ENCODE assay signal across 9 cellular contexts in genomic region chr3:156751461-156752025, GRCh38.
DNase-seq lines count a peak whose midpoint lies in the region; ATAC-seq and TF ChIP-seq lines count a peak whose summit lies in the region.
"Had no signal": no experiment of that assay in that cellular context is flagged by ENCODE, and none has a peak within 500 bp of the region (broad histone marks: within the 10 kb centered on the region; RNA-seq: fewer than 3 reads in every experiment).

No MANE protein-coding gene starts in this region.

- H3K4me1 ChIP-seq in GM23338 (ENCODE audit: insufficient read depth) (peaks cover 25% of the 10 kb centered on the region), heart right ventricle (peaks cover 0 to 15% (median 4%) of the 10 kb centered on the region in 9 donors)
- H3K4me1 ChIP-seq: pancreas had no signal

- peaks cover 2% of the 10 kb centered on the region; the same call in 1 of the 3 replicates for H3K36me3 Mint-ChIP-seq in GM23338 (ENCODE audit: low read depth)

- peak overlapping the region; percentile 95 for H3K27ac Mint-ChIP-seq in GM23338

- H2AFZ ChIP-seq in GM23338 = peak overlapping the region; percentile 35; the same call in 1 of the 2 replicates

- 0 out of 2 replicates have a peak, but pooled peaks cover 5% of the 10 kb centered on the region for H3K9me2 ChIP-seq in GM23338 (ENCODE audit: insufficient read depth)

- H3K27me3 ChIP-seq in GM23338 (ENCODE audit: insufficient read depth) (no peaks in the 10 kb centered on the region), heart right ventricle (peaks cover 0 to 9% (median 0%) of the 10 kb centered on the region in 7 donors)
- H3K27me3 ChIP-seq: pancreas had no signal

- peak overlapping the region; percentile 79 for H3K27ac ChIP-seq in GM23338 (ENCODE audit: low read depth)
- H3K27ac ChIP-seq in heart right ventricle = peak overlapping the region in 3 of 10 donors; percentile 15 to 40 (median 29)
- H3K27ac ChIP-seq: pancreas had no signal

- intact Hi-C loops in heart right ventricle (cut with DNase I) = no loop called here

- H3K9me3 ChIP-seq in heart right ventricle = peaks cover 0 to 9% (median 0%) of the 10 kb centered on the region in 11 donors
- H3K9me3 ChIP-seq: pancreas had no signal

- peak; percentile 94 for ATAC-seq in GM23338
- peak in 7 of 8 donors; percentile 30 to 81 (median 70) for ATAC-seq in heart right ventricle

- H3K4me1 Mint-ChIP-seq in GM23338 = peaks cover 39% of the 10 kb centered on the region

- no peaks in the 10 kb centered on the region for H4K20me1 ChIP-seq in GM23338 (replicated peaks; ENCODE audit: insufficient read depth)

- WGBS in heart right ventricle, 2 donors = 35 to 38% methylated on average over 15 of the region's 15 CpGs

- H3K4me3 ChIP-seq in GM23338 = peak overlapping the region; percentile 14; the same call in 1 of the 2 replicates
- H3K4me3 ChIP-seq in heart right ventricle = peak overlapping the region in 5 of 10 donors; percentile 1 to 31 (median 20)
- H3K4me3 ChIP-seq in retinal pigment epithelial cell (ENCODE audit: low read length) = no peak overlapping the region
- H3K4me3 ChIP-seq: pancreas had no signal

- peak; percentile 87 for DNase-seq in GM23338 (ENCODE audit: low spot score)
- peak; percentile 23 for DNase-seq in T1000 (lab: John Stamatoyannopoulos, UW)
- DNase-seq in heart right ventricle = peak; percentile 10 to 49
- peak; percentile 51 for DNase-seq in retinal pigment epithelial cell (ENCODE audit: low read depth)
- no peak for DNase-seq in NCI-H2029 (lab: John Stamatoyannopoulos, UW)
- no peak for DNase-seq in SKM-1 treated with dmso at 0.1 percent for 144 hours (lab: John Stamatoyannopoulos, UW; ENCODE audit: unreplicated experiment)
- no peak for DNase-seq in RPMI8226
- no peak for DNase-seq in NCI-H2171 treated with DMSO at 0.1 percent for 48 hours (lab: John Stamatoyannopoulos, UW)
- DNase-seq: pancreas had no signal

- H3K9me3 Mint-ChIP-seq in GM23338 = no peaks in the 10 kb centered on the region; the same call in 2 of the 3 replicates

- H3F3A ChIP-seq in GM23338 (replicated peaks; ENCODE audit: low read depth) = no peaks in the 10 kb centered on the region

- TF ChIP-seq CTCF in GM23338 (conservative IDR thresholded peaks at IDR 0.05; ENCODE audit: low read depth in 2 of 2) (no peak), heart right ventricle (IDR thresholded peaks at IDR 0.05) (no peak), retinal pigment epithelial cell (conservative IDR thresholded peaks at IDR 0.05; ENCODE audit: low read depth, low read length) (no peak)

- peaks cover 15% of the 10 kb centered on the region for H3K27me3 Mint-ChIP-seq in GM23338 (ENCODE audit: insufficient read depth, low read depth, poor library complexity)

- H3K4me3 Mint-ChIP-seq in GM23338 = peak overlapping the region; percentile 64

- H3K79me2 ChIP-seq in GM23338 (replicated peaks; ENCODE audit: insufficient read depth) = no peaks in the 10 kb centered on the region

- peak overlapping the region; percentile 39 for H3K4me2 ChIP-seq in GM23338

- H3K36me3 ChIP-seq in GM23338 (ENCODE audit: insufficient read depth) = no peaks in the 10 kb centered on the region
- no peaks in the 10 kb centered on the region for H3K36me3 ChIP-seq in heart right ventricle
- H3K36me3 ChIP-seq: pancreas had no signal

TF ChIP-seq in GM23338, 12 proteins besides CTCF, POLR2A, EP300 and RAD21:
- peak; percentile 53 for TF ChIP-seq ZNF462 (CRISPR knock-in tag; IDR thresholded peaks at IDR 0.05)
- no peak for TF ChIP-seq ZNF331 (CRISPR knock-in tag; IDR thresholded peaks at IDR 0.05; ENCODE audit: low read depth)

Comparison
In these comparisons a context has a peak if more than half of its experiments do, and no peak if none do; other contexts are left out.
1. DNase-seq: peak in GM23338 (single experiment), T1000 (single experiment), heart right ventricle (2 of 2) and retinal pigment epithelial cell (single experiment); none in NCI-H2029 (single experiment), SKM-1 treated with dmso at 0.1 percent for 144 hours (single experiment), RPMI8226 (single experiment) and NCI-H2171 treated with DMSO at 0.1 percent for 48 hours (single experiment).